ENCODE assay signal across 8 cellular contexts in the genomic region with DNA sequence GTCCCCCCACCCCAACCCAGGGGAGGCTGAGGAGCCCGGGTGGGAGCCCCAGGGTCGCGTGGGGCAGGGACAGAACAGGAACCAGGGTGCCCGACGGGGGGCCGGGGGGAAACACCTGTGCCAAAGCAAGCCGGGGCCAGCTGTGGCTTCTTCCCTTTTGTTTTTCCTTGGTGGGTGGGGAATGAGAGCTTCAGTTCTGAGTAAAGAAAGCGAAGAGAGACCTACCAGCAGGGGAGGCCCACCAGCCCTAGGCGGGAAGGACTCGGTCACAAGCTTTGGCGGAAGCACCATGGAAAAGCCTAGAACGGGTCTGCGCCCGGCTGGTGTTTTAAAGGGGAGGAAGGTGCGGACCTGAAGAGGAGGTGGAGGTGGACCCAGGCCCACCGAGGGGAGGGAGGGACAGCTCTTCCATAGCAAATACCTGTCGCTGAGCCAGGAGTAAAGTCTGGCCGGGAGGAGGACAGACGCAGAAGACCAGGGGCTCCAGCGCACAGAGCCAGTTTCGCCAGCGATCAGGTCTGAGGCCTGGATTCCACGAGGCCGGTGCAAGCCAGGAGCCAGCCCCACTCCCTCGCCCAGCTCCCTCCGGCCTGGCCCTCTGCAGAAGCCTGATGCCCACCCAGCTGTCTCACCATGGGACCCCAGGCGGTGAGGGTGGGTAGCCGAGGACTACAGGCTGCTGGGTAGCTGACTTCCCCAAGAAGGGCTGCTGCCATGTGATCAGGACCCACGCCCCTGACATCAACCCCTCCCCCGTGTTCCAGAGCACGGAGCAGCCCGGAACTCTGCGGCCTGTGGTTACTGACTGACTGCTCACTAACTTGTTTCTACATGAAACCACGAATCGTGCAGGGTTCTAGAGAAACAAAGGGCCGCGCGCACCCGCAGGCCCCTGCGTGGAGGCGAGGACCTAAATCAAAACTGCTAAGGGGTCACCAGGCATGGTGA. TPM values are rescaled to one million over a fixed set of nuclear protein-coding genes. Genes with fewer than 3 reads are reported as not detected.
A peak's percentile ranks its signal among the peaks of the same experiment; 100 is the strongest.
DNase-seq lines count a peak whose midpoint lies in the region; ATAC-seq and TF ChIP-seq lines count a peak whose summit lies in the region.

No MANE protein-coding gene starts in this region.

- CTCF ChIA-PET in Panc1 (lab: Charles Lee), result interaction anchor here (0.9 kb wide), 1 partner anchor 60 kb away, joined by 5 read pairs; no protein-coding TSS in a partner anchor

- no TSS peak for BruUV-seq in Panc1 (replicated peaks; lab: Mats Ljungman, UMichigan)

- no peaks in the 10 kb centered on the region for H3K27me3 ChIP-seq in Panc1 (ENCODE audit: control insufficient read depth, insufficient read depth, low read length)
- H3K27me3 ChIP-seq in rectal smooth muscle tissue (ENCODE audit: control insufficient read depth, insufficient read depth, low read length), result no peaks in the 10 kb centered on the region

- peaks cover 61% of the 10 kb centered on the region for H3K4me1 ChIP-seq in Panc1 (ENCODE audit: control insufficient read depth, insufficient read depth, low read length)
- H3K4me1 ChIP-seq in rectal smooth muscle tissue (ENCODE audit: control insufficient read depth, insufficient read depth, low read length), result peaks cover 39% of the 10 kb centered on the region

- H3K4me3 ChIP-seq in Panc1 (ENCODE audit: low read depth in 2 of 2, low read length in 2 of 2) (peak overlapping the region; percentile 54 to 92), rectal smooth muscle tissue (ENCODE audit: low read length) (peak overlapping the region; percentile 73)

- no peak; the same call in 1 of the 2 replicates for TF ChIP-seq CTCF in Panc1 (IDR thresholded peaks at IDR 0.05)

- in situ Hi-C loops in Panc1 (cut with HindIII; ENCODE audit: low pct_unique_long_range_greater_than_20kb, low sequenced_read_pairs), result no loop called here

- H3K36me3 ChIP-seq in Panc1 (ENCODE audit: control insufficient read depth, insufficient read depth, low read length) (no peaks in the 10 kb centered on the region; the same call in 1 of the 2 replicates), rectal smooth muscle tissue (ENCODE audit: control insufficient read depth, insufficient read depth, low read length) (peaks cover 9% of the 10 kb centered on the region)

- DNase-seq in Panc1 (ENCODE audit: low read depth, low spot score), result no peak
- DNase-seq in activated gamma-delta T cell treated with Interleukin-2 at 50 U/mL for 16 hours, result peak; percentile 89
- peak; percentile 88 for DNase-seq in Right ventricle myocardium superior
- no peak for DNase-seq in NCI-H1417 (lab: John Stamatoyannopoulos, UW)
- no peak for DNase-seq in NCI-H2171 (lab: John Stamatoyannopoulos, UW)

- H3K27ac ChIP-seq in Panc1 (ENCODE audit: low read length) (peak overlapping the region; percentile 85), rectal smooth muscle tissue (ENCODE audit: low read depth, low read length) (peak overlapping the region; percentile 86)

- intact Hi-C loops in Panc1 (cut with micrococcal nuclease; ENCODE audit: unreplicated experiment), result loop anchor here (10.0 kb wide), 1 partner anchor 381 kb away; no protein-coding TSS in a partner anchor
- intact Hi-C loops in Right ventricle myocardium superior (cut with DNase I), result loop anchor here (5.0 kb wide), 1 partner anchor 59 kb away; a partner anchor contains a TSS

- ATAC-seq in GM18508 (IDR thresholded peaks at IDR 0.05; ENCODE audit: insufficient read depth, unreplicated experiment) (peak; percentile 62), HG02884 (IDR thresholded peaks at IDR 0.05; ENCODE audit: unreplicated experiment) (peak; percentile 64), Panc1 (peak; percentile 17), Right ventricle myocardium superior (ENCODE audit: poor library complexity) (peak; percentile 44)

- H3K9me3 ChIP-seq in Panc1 (ENCODE audit: control insufficient read depth, insufficient read depth, low read depth, low read length), result no peaks in the 10 kb centered on the region

- POLR2A ChIA-PET in Panc1 (lab: Charles Lee), result no interaction called here

- H3K9ac ChIP-seq in rectal smooth muscle tissue (ENCODE audit: low read length), result peak overlapping the region; percentile 42

RNA-seq across cellular contexts. Expression of a gene that starts 0.8 kb away (rescaled TPM):
- 113 TPM for total RNA-seq in Panc1 (2021; ENCODE audit: unreplicated experiment)
- 116 TPM for polyA plus RNA-seq in Panc1 (2012; ENCODE audit: insufficient read length)
- 66.2 TPM for total RNA-seq in Right ventricle myocardium superior

RNA-seq across cellular contexts. Expression of a gene that starts 57.6 kb away (rescaled TPM):
- total RNA-seq in Panc1 (2021; ENCODE audit: unreplicated experiment) (17.8 TPM), Right ventricle myocardium superior (16.6 TPM)
- 9.0 TPM for polyA plus RNA-seq in Panc1 (2012; ENCODE audit: insufficient read length)

Comparison
In these comparisons a context has a peak if more than half of its experiments do, and no peak if none do; other contexts are left out.
1. DNase-seq: peak in activated gamma-delta T cell treated with Interleukin-2 at 50 U/mL for 16 hours (single experiment) and Right ventricle myocardium superior (single experiment); none in Panc1 (single experiment), NCI-H1417 (0 of 3) and NCI-H2171 (single experiment).
2. Peak in every context shown above with its lines, with median percentiles within 50 percentile points of each other: ATAC-seq.